Comparison of ENCODE assay signal across 18 cellular contexts in the genomic region with DNA sequence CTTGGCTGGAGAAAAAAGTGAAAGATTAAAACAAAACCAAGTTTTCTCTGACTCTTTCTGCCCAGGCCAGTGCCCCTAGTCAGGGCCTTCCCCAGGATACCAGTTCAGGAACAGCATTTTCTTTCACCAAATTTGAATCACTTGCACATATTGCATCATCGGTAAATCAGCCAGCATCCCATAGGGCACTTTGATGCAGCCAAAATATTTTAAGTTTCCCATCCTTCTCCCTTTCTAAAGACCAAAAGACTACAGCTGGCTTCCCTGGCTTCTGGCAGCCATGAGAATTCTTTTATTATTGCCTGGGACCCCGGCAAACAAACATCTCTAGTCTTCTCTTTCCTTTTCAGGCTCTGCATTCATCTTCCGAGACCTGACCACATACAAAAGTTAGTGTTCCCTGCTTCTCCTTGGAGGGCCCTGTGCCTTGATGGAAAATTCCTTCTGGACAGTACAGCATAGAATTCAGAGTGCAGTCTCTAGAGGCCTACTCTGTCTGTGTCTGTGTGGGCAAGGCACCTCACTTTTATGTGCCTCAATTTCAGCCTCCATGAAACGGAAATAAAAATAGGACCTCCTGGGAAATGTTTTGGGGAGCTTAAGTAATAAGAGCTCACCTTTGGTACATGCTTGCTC.
"Had no signal": no experiment of that assay in that cellular context is flagged by ENCODE, and none has a peak within 500 bp of the region (broad histone marks: within the 10 kb centered on the region; RNA-seq: fewer than 3 reads in every experiment).

No MANE protein-coding gene starts in this region.

- DNase-seq: activated CD4-positive, alpha-beta T cell treated with anti-CD3 and anti-CD28 coated beads, Interleukin-2, amount 10 ng/mL, durations not matched to agents 7 days and 5 days; activated CD8-positive, alpha-beta T cell treated with anti-CD3 and anti-CD28 coated beads, Interleukin-2, amount 10 ng/mL, durations not matched to agents 7 days and 5 days; activated naive CD4-positive, alpha-beta T cell treated with anti-CD3 and anti-CD28 coated beads for 36 hours; activated T-cell treated with anti-CD3 and anti-CD28 coated beads, Interleukin-2, amount 50 U/mL, for 24 hours; erythroblast; left cardiac atrium; lower lobe of right lung; posterior cingulate gyrus; small intestine; stimulated activated CD4-positive, alpha-beta T cell treated with anti-CD3 and anti-CD28 coated beads, Interleukin-15, amount 100 ng/mL, for 24 hours; stimulated activated CD4-positive, alpha-beta T cell treated with anti-CD3 and anti-CD28 coated beads, Interleukin-2, amount 100 ng/mL, for 48 hours; T1000; upper lobe of right lung had no signal

- H3K4me1 ChIP-seq: gastroesophageal sphincter, lower lobe of right lung, upper lobe of right lung had no signal

- H3K9me3 ChIP-seq: gastroesophageal sphincter, lower lobe of right lung, thoracic aorta, upper lobe of right lung had no signal

- ATAC-seq: activated CD4-positive, CD25-positive, alpha-beta regulatory T cell treated with anti-CD3 and anti-CD28 coated beads, Interleukin-2, amount 50 U/mL, for 24 hours; activated CD8-positive, alpha-beta T cell treated with anti-CD3 and anti-CD28 coated beads, Interleukin-2, amount 10 ng/mL, durations not matched to agents 7 days and 5 days; gastroesophageal sphincter; lower lobe of right lung; natural killer cell treated with Interleukin-12 subunit alpha and Interleukin-12 subunit beta and Interleukin-15 and Interleukin-18, amount 100 ng/mL, for 72 hours; upper lobe of right lung had no signal

- H3K4me3 ChIP-seq: coronary artery, gastroesophageal sphincter, lower lobe of right lung, thoracic aorta, upper lobe of right lung had no signal

- H3K27me3 ChIP-seq: gastroesophageal sphincter, upper lobe of right lung had no signal

- H3K36me3 ChIP-seq: gastroesophageal sphincter, lower lobe of right lung, thoracic aorta, upper lobe of right lung had no signal

- H3K27ac ChIP-seq: gastroesophageal sphincter, lower lobe of right lung, thoracic aorta, upper lobe of right lung had no signal
